7 cellular contexts compared by ENCODE assay signal in genomic region chr1:119007672-119008482, GRCh38. TPM values are rescaled to one million over a fixed set of nuclear protein-coding genes. Genes with fewer than 3 reads are reported as not detected.
DNase-seq lines count a peak whose midpoint lies in the region; ATAC-seq, FAIRE-seq and TF ChIP-seq lines count a peak whose summit lies in the region.

No MANE protein-coding gene starts in this region.

- H3K36me3 Mint-ChIP-seq in stimulated activated memory B cell treated with anti-CD40 and anti-IgM and Interleukin-4, amounts not matched to agents 10 μg/mL and 1 μg/mL and 100 μg/mL, for 72 hours: peaks cover 10% of the 10 kb centered on the region

- H3K4me2 ChIP-seq in keratinocyte (ENCODE audit: control insufficient read depth, extremely low read depth, insufficient read depth, low read depth, low read length): peak overlapping the region; percentile 72

- H3K79me2 ChIP-seq in keratinocyte (ENCODE audit: control insufficient read depth, insufficient read depth, low read length): no peaks in the 10 kb centered on the region

- peak overlapping the region; percentile 51 for H3K27ac Mint-ChIP-seq in stimulated activated memory B cell treated with anti-CD40 and anti-IgM and Interleukin-4, amounts not matched to agents 10 μg/mL and 1 μg/mL and 100 μg/mL, for 72 hours

- no peak overlapping the region for H2AFZ ChIP-seq in keratinocyte (ENCODE audit: control insufficient read depth, low read length)

- peak overlapping the region; percentile 27 to 59 for H3K4me3 ChIP-seq in ascending aorta
- peak overlapping the region in 1 of 3 experiments; percentile 18 for H3K4me3 ChIP-seq in keratinocyte (ENCODE audit: control insufficient read depth in 2 of 3, extremely low read depth in 1 of 3, insufficient read depth in 2 of 3, low read depth in 1 of 3, low read length in 3 of 3)

- peaks cover 19% of the 10 kb centered on the region for H3K27me3 ChIP-seq in ascending aorta
- peaks cover 54% of the 10 kb centered on the region for H3K27me3 ChIP-seq in keratinocyte (ENCODE audit: control insufficient read depth, extremely low read depth, insufficient read depth, low read length)

- intact Hi-C loops in ascending aorta (cut with DNase I): loop anchor here (5.0 kb wide), 1 partner anchor 856 kb away; no protein-coding TSS in a partner anchor

- peak overlapping the region; percentile 68 for H3K4me3 Mint-ChIP-seq in stimulated activated memory B cell treated with anti-CD40 and anti-IgM and Interleukin-4, amounts not matched to agents 10 μg/mL and 1 μg/mL and 100 μg/mL, for 72 hours

- peaks cover 68% of the 10 kb centered on the region for H3K27me3 Mint-ChIP-seq in stimulated activated memory B cell treated with anti-CD40 and anti-IgM and Interleukin-4, amounts not matched to agents 10 μg/mL and 1 μg/mL and 100 μg/mL, for 72 hours

- dilution Hi-C loops in keratinocyte (cut with MboI; ENCODE audit: extremely low pct_ligation_motif_present, low sequenced_read_pairs): no loop called here

- ATAC-seq in HG02678 (IDR thresholded peaks at IDR 0.05; ENCODE audit: unreplicated experiment) (peak; percentile 30), GM21360 (IDR thresholded peaks at IDR 0.05; ENCODE audit: unreplicated experiment) (no peak)
- ATAC-seq in stimulated activated memory B cell treated with anti-CD40 and anti-IgM and Interleukin-4, amounts not matched to agents 10 μg/mL and 1 μg/mL and 100 μg/mL, for 72 hours: no peak

- H3K27ac ChIP-seq in ascending aorta (no peak overlapping the region), keratinocyte (ENCODE audit: control insufficient read depth, insufficient read depth, low read length) (no peak overlapping the region)

- no peaks in the 10 kb centered on the region for H3K9me1 ChIP-seq in keratinocyte (ENCODE audit: control insufficient read depth, extremely low read depth, insufficient read depth, low read length)

- H3K36me3 ChIP-seq in ascending aorta (no peaks in the 10 kb centered on the region), keratinocyte (ENCODE audit: control insufficient read depth in 2 of 2, extremely low read depth in 1 of 2, insufficient read depth in 2 of 2, low read length in 2 of 2) (no peaks in the 10 kb centered on the region)

- peaks cover 6 to 8% of the 10 kb centered on the region in 2 donors for H3K4me1 ChIP-seq in ascending aorta
- peaks cover 18% of the 10 kb centered on the region for H3K4me1 ChIP-seq in keratinocyte (ENCODE audit: control insufficient read depth, extremely low read depth, insufficient read depth, low read length)

- H3K9ac ChIP-seq in keratinocyte (ENCODE audit: control insufficient read depth, extremely low read depth, insufficient read depth, low read length): no peak overlapping the region

- H3K9me3 Mint-ChIP-seq in stimulated activated memory B cell treated with anti-CD40 and anti-IgM and Interleukin-4, amounts not matched to agents 10 μg/mL and 1 μg/mL and 100 μg/mL, for 72 hours: no peaks in the 10 kb centered on the region

- no peak for TF ChIP-seq CTCF in ascending aorta (IDR thresholded peaks at IDR 0.05)
- no peak for TF ChIP-seq CTCF in keratinocyte (optimal IDR thresholded peaks at IDR 0.05 in 1 of 3, IDR thresholded peaks at IDR 0.05 in 1 of 3, conservative IDR thresholded peaks at IDR 0.05 in 1 of 3; ENCODE audit: extremely low read depth in 1 of 3, insufficient read depth in 2 of 3, low read length in 3 of 3)

- no peaks in the 10 kb centered on the region for H3K9me3 ChIP-seq in ascending aorta
- peaks cover 2% of the 10 kb centered on the region for H3K9me3 ChIP-seq in keratinocyte (ENCODE audit: control insufficient read depth, low read depth, low read length)

- no peaks in the 10 kb centered on the region for H4K20me1 ChIP-seq in keratinocyte (ENCODE audit: control insufficient read depth, extremely low read depth, insufficient read depth, low read length)

- no peak for FAIRE-seq in keratinocyte (lab: Jason Lieb, UNC)

- no peak for DNase-seq in ascending aorta (ENCODE audit: low spot score in 2 of 2)
- no peak for DNase-seq in keratinocyte (ENCODE audit: low read depth, low spot score)
- DNase-seq in NCI-H146 treated with DMSO at 0.1 percent for 48 hours (lab: John Stamatoyannopoulos, UW; ENCODE audit: unreplicated experiment): no peak
- no peak for DNase-seq in stimulated activated naive CD4-positive, alpha-beta T cell treated with Interleukin-2 at 50 U/mL for 16 hours (lab: John Stamatoyannopoulos, UW)

- H3K4me1 Mint-ChIP-seq in stimulated activated memory B cell treated with anti-CD40 and anti-IgM and Interleukin-4, amounts not matched to agents 10 μg/mL and 1 μg/mL and 100 μg/mL, for 72 hours: peaks cover 15% of the 10 kb centered on the region

RNA-seq across cellular contexts. Expression of gene TBX15, which starts 19.7 kb away (rescaled TPM):
- 1.8 TPM for total RNA-seq in ascending aorta
- polyA plus RNA-seq in keratinocyte: 0.01 to 0.02 TPM in 2 of 3 replicates, not detected in the other
- polyA plus RNA-seq in keratinocyte (2011; ENCODE audit: low read depth): not detected
- not detected in 2 replicates for polyA plus RNA-seq in keratinocyte (2011; cell fraction: cytosol; rRNA removed)
- polyA plus RNA-seq in keratinocyte (2011; cell fraction: nucleus; rRNA removed): 0.05 TPM in 1 of 2 replicates, not detected in the other
- not detected in 2 replicates for polyA plus RNA-seq in keratinocyte (2012; ENCODE audit: low replicate concordance)
- not detected in 3 replicates for polyA minus RNA-seq in keratinocyte
- polyA minus RNA-seq in keratinocyte (2011; cell fraction: cytosol; rRNA and poly(A)+ RNA removed): not detected
- not detected in 2 replicates for polyA minus RNA-seq in keratinocyte (2011; cell fraction: nucleus; rRNA and poly(A)+ RNA removed)
